In the genomic region with DNA sequence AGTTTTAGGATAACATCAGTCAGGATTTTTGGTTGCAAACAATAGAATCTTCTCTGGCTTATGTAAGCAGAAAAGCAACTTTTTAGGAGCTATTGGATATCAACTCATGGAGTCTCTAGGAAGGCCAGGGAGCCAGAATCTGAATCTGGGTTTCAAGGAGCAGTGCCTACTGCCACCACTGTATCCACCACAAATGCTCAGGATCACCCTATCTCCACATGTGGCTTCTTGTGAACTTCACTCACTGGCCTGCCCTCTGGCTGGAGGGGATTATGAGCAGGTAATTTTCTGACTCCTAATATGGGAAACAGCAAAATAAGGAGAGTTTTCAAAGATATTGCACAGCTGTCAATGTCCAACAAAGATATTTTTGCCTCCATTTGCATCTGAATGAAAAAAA, we compare ENCODE assay signal across 16 cellular contexts.
DNase-seq lines count a peak whose midpoint lies in the region; ATAC-seq and TF ChIP-seq lines count a peak whose summit lies in the region.
"Had no signal": no experiment of that assay in that cellular context is flagged by ENCODE, and none has a peak within 500 bp of the region (broad histone marks: within the 10 kb centered on the region; RNA-seq: fewer than 3 reads in every experiment).

No MANE protein-coding gene starts in this region.

- H3K27ac ChIP-seq in GM23248 (peak overlapping the region; percentile 54), PC-3 (ENCODE audit: low read length) (peak overlapping the region; percentile 76), epithelial cell of prostate (peak overlapping the region; percentile 85)
- H3K27ac ChIP-seq: lower lobe of right lung, parathyroid adenoma, SK-N-MC had no signal

- POLR2A ChIA-PET in PC-3 (lab: Charles Lee; ENCODE audit: unreplicated experiment) = no interaction called here

- intact Hi-C loops in PC-3 (cut with micrococcal nuclease) = loop anchor here (2.0 to 5.0 kb wide), 4 partner anchors 13 to 137 kb away; no protein-coding TSS in a partner anchor

- H3K9me3 Mint-ChIP-seq in mesothelial cell of epicardium = no peaks in the 10 kb centered on the region
- no peaks in the 10 kb centered on the region for H3K9me3 Mint-ChIP-seq in activated T-cell treated with anti-CD3 and anti-CD28 coated beads, Interleukin-2, amount 50 U/mL, for 24 hours
- H3K9me3 Mint-ChIP-seq: naive thymus-derived CD8-positive, alpha-beta T cell had no signal

- no TSS peak for BruUV-seq in PC-3 (replicated peaks; lab: Mats Ljungman, UMichigan)

- H3K4me2 ChIP-seq in GM23248 (ENCODE audit: unreplicated experiment) (peak overlapping the region; percentile 66), PC-3 (ENCODE audit: low read length) (peak overlapping the region; percentile 68)

- DNase-seq in GM23248 = peak; percentile 3
- no peak for DNase-seq in PC-3
- DNase-seq in epithelial cell of prostate (ENCODE audit: low read depth, low spot score) = no peak
- DNase-seq in mesothelial cell of epicardium (ENCODE audit: low spot score in 2 of 2, unreplicated experiment in 2 of 2) = no peak
- no peak for DNase-seq in NK-92 treated with Interleukin-12 subunit alpha and Interleukin-12 subunit beta, amount 100 ng/mL, for 24 hours (lab: John Stamatoyannopoulos, UW)
- DNase-seq in activated T-cell treated with anti-CD3 and anti-CD28 coated beads, Interleukin-2, amount 50 U/mL, for 24 hours = no peak
- DNase-seq in GM19240 (ENCODE audit: insufficient read length, low spot score) = no peak
- no peak for DNase-seq in NCI-H1930 (lab: John Stamatoyannopoulos, UW)
- DNase-seq: activated CD4-positive, alpha-beta T cell treated with anti-CD3 and anti-CD28 coated beads for 48 hours; COR-L47; lower lobe of right lung; naive thymus-derived CD8-positive, alpha-beta T cell; NCI-H1105 treated with DMSO at 0.1 percent for 48 hours; stimulated activated CD4-positive, alpha-beta T cell treated with anti-CD3 and anti-CD28 coated beads, Interleukin-4, amount 100 ng/mL, for 1 hour had no signal

- H3K4me1 ChIP-seq in GM23248 (ENCODE audit: insufficient read depth) = peaks cover 27% of the 10 kb centered on the region
- H3K4me1 ChIP-seq in PC-3 (ENCODE audit: insufficient read depth, low read length) = peaks cover 27% of the 10 kb centered on the region
- H3K4me1 ChIP-seq: parathyroid adenoma had no signal

- H3K9ac ChIP-seq in GM23248 = no peak overlapping the region
- H3K9ac ChIP-seq in PC-3 (ENCODE audit: low read length) = peak overlapping the region; percentile 4; the same call in 1 of the 2 replicates
- H3K9ac ChIP-seq: parathyroid adenoma had no signal

- H3K79me2 ChIP-seq in GM23248 (ENCODE audit: insufficient read depth) = no peaks in the 10 kb centered on the region
- H3K79me2 ChIP-seq in PC-3 (ENCODE audit: low read length) = no peaks in the 10 kb centered on the region
- H3K79me2 ChIP-seq: parathyroid adenoma had no signal

- H3F3A ChIP-seq in GM23248 (ENCODE audit: insufficient read depth) (peaks cover 29% of the 10 kb centered on the region), PC-3 (ENCODE audit: low read length, unreplicated experiment) (no peaks in the 10 kb centered on the region)

- peak; percentile 24 for ATAC-seq in PC-3
- ATAC-seq: naive thymus-derived CD8-positive, alpha-beta T cell had no signal

- peak overlapping the region; percentile 41 for H3K27ac Mint-ChIP-seq in mesothelial cell of epicardium
- H3K27ac Mint-ChIP-seq in activated T-cell treated with anti-CD3 and anti-CD28 coated beads, Interleukin-2, amount 50 U/mL, for 24 hours = no peak overlapping the region
- H3K27ac Mint-ChIP-seq: naive thymus-derived CD8-positive, alpha-beta T cell had no signal

- no peaks in the 10 kb centered on the region for H3K9me3 ChIP-seq in GM23248 (ENCODE audit: low read depth)
- no peaks in the 10 kb centered on the region for H3K9me3 ChIP-seq in PC-3 (ENCODE audit: low read length)
- H3K9me3 ChIP-seq: lower lobe of right lung had no signal

- CTCF ChIA-PET in PC-3 (lab: Charles Lee) = interaction anchor here (0.6 kb wide), 1 partner anchor 68 kb away, joined by 3 read pairs; no protein-coding TSS in a partner anchor

- TF ChIP-seq CTCF in PC-3 (conservative IDR thresholded peaks at IDR 0.05; ENCODE audit: low read depth, low read length) (no peak), mesothelial cell of epicardium (IDR thresholded peaks at IDR 0.05; ENCODE audit: unreplicated experiment) (no peak)

- H2AFZ ChIP-seq in GM23248 (no peak overlapping the region), PC-3 (ENCODE audit: low read length) (no peak overlapping the region)
- H2AFZ ChIP-seq: parathyroid adenoma had no signal

- H3K4me3 ChIP-seq in GM23248 (peak overlapping the region; percentile 44), PC-3 (ENCODE audit: low read length) (peak overlapping the region; percentile 28; the same call in 1 of the 2 replicates)
- H3K4me3 ChIP-seq: lower lobe of right lung, SK-N-MC had no signal

- peaks cover 10% of the 10 kb centered on the region; the same call in 1 of the 2 replicates for H3K36me3 ChIP-seq in GM23248 (ENCODE audit: low read depth)
- H3K36me3 ChIP-seq in PC-3 (ENCODE audit: low read depth, low read length) = no peaks in the 10 kb centered on the region
- H3K36me3 ChIP-seq: lower lobe of right lung had no signal

- no peaks in the 10 kb centered on the region for H3K9me2 ChIP-seq in GM23248 (ENCODE audit: insufficient read depth)
- H3K9me2 ChIP-seq in PC-3 (replicated peaks; ENCODE audit: low read length) = no peaks in the 10 kb centered on the region

- no peaks in the 10 kb centered on the region for H4K20me1 ChIP-seq in GM23248 (ENCODE audit: insufficient read depth)
- no peaks in the 10 kb centered on the region for H4K20me1 ChIP-seq in PC-3 (ENCODE audit: low read length)

- H3K4me3 Mint-ChIP-seq in mesothelial cell of epicardium = no peak overlapping the region
- no peak overlapping the region for H3K4me3 Mint-ChIP-seq in activated T-cell treated with anti-CD3 and anti-CD28 coated beads, Interleukin-2, amount 50 U/mL, for 24 hours
- H3K4me3 Mint-ChIP-seq: naive thymus-derived CD8-positive, alpha-beta T cell had no signal

- no peaks in the 10 kb centered on the region for H3K4me1 Mint-ChIP-seq in mesothelial cell of epicardium
- no peaks in the 10 kb centered on the region for H3K4me1 Mint-ChIP-seq in activated T-cell treated with anti-CD3 and anti-CD28 coated beads, Interleukin-2, amount 50 U/mL, for 24 hours (ENCODE audit: low read depth)
- H3K4me1 Mint-ChIP-seq: naive thymus-derived CD8-positive, alpha-beta T cell had no signal

- H3K36me3 Mint-ChIP-seq in mesothelial cell of epicardium = peaks cover 10% of the 10 kb centered on the region
- H3K36me3 Mint-ChIP-seq in activated T-cell treated with anti-CD3 and anti-CD28 coated beads, Interleukin-2, amount 50 U/mL, for 24 hours (ENCODE audit: low read depth) = peaks cover 4% of the 10 kb centered on the region

- H3K27me3 ChIP-seq in GM23248 (replicated peaks; ENCODE audit: insufficient read depth) (no peaks in the 10 kb centered on the region), PC-3 (ENCODE audit: low read length) (no peaks in the 10 kb centered on the region)

- H3K27me3 Mint-ChIP-seq in mesothelial cell of epicardium (ENCODE audit: low read depth) = no peaks in the 10 kb centered on the region
- no peaks in the 10 kb centered on the region for H3K27me3 Mint-ChIP-seq in activated T-cell treated with anti-CD3 and anti-CD28 coated beads, Interleukin-2, amount 50 U/mL, for 24 hours
- H3K27me3 Mint-ChIP-seq: naive thymus-derived CD8-positive, alpha-beta T cell had no signal

- in situ Hi-C loops in GM23248 (cut with MboI) = no loop called here
